In the genomic region with DNA sequence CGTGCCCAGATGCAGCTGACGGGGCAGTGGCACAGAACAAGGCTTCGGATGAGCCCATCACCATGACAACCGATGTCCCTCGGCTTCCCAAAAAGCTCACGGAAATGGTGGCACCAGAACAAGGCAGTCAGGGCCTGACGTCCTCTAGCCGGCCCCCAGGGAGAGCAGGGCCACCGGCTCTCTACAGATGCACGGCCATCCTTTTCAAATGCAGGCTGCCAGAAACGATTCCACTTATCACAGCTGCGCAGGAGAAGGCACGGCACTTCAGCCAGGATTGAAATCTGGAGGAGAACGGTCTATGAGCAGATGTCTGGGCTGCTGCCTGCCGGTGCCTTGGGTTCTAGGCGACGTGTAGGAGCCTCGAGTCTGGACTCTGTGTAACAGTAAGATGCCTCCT, we compare ENCODE assay signal across 18 cellular contexts.
"Had no signal": no experiment of that assay in that cellular context is flagged by ENCODE, and none has a peak within 500 bp of the region (broad histone marks: within the 10 kb centered on the region; RNA-seq: fewer than 3 reads in every experiment).

No MANE protein-coding gene starts in this region.

- H3K27me3 ChIP-seq: cardiac muscle cell, colonic mucosa, suprapubic skin had no signal

- H3K27ac ChIP-seq: cardiac muscle cell, colonic mucosa, skin epidermis, suprapubic skin had no signal

- H3K9me3 Mint-ChIP-seq: activated naive CD8-positive, alpha-beta T cell treated with anti-CD3 and anti-CD28 coated beads, Interleukin-2, amount 50 U/mL, for 24 hours; activated T-helper 17 cell treated with anti-CD3 and anti-CD28 coated beads, Interleukin-2, amount 50 U/mL, for 72 hours; naive thymus-derived CD4-positive, alpha-beta T cell had no signal

- ATAC-seq: activated naive CD8-positive, alpha-beta T cell treated with anti-CD3 and anti-CD28 coated beads, Interleukin-2, amount 50 U/mL, for 24 hours; activated T-helper 17 cell treated with anti-CD3 and anti-CD28 coated beads, Interleukin-2, amount 50 U/mL, for 72 hours; mucosa of descending colon; naive thymus-derived CD4-positive, alpha-beta T cell; stimulated activated naive CD8-positive, alpha-beta T cell treated with anti-CD3 and anti-CD28 coated beads, Interleukin-15, Interleukin-2, amounts not matched to agents 100 U/mL and 50 U/mL, for 24 hours had no signal

- H3K4me1 Mint-ChIP-seq: activated naive CD8-positive, alpha-beta T cell treated with anti-CD3 and anti-CD28 coated beads, Interleukin-2, amount 50 U/mL, for 24 hours had no signal

- H3K4me1 ChIP-seq: colonic mucosa, suprapubic skin had no signal

- H3K27me3 Mint-ChIP-seq: activated T-helper 17 cell treated with anti-CD3 and anti-CD28 coated beads, Interleukin-2, amount 50 U/mL, for 72 hours had no signal

- H3K4me3 Mint-ChIP-seq: activated naive CD8-positive, alpha-beta T cell treated with anti-CD3 and anti-CD28 coated beads, Interleukin-2, amount 50 U/mL, for 24 hours; activated T-helper 17 cell treated with anti-CD3 and anti-CD28 coated beads, Interleukin-2, amount 50 U/mL, for 72 hours; naive thymus-derived CD4-positive, alpha-beta T cell had no signal

- DNase-seq: activated CD4-positive, alpha-beta T cell treated with anti-CD3 and anti-CD28 coated beads for 1 hour; activated CD4-positive, alpha-beta T cell treated with anti-CD3 and anti-CD28 coated beads, Interleukin-2, amount 50 U/mL, for 4 hours; activated naive CD4-positive, alpha-beta T cell treated with Interleukin-2 at 50 U/mL for 16 hours; activated naive CD8-positive, alpha-beta T cell treated with anti-CD3 and anti-CD28 coated beads, Interleukin-2, amount 50 U/mL, for 24 hours; colonic mucosa; foreskin fibroblast; mucosa of descending colon; naive thymus-derived CD4-positive, alpha-beta T cell; right cardiac atrium; stimulated activated CD4-positive, alpha-beta T cell treated with anti-CD3 and anti-CD28 coated beads, Interleukin-4, amount 100 ng/mL, for 4 hours; stimulated activated CD8-positive, alpha-beta memory T cell treated with anti-CD3 and anti-CD28 coated beads, Interleukin-4, amount 100 ng/mL, for 48 hours; stimulated activated naive CD8-positive, alpha-beta T cell treated with anti-CD3 and anti-CD28 coated beads, Interleukin-15, Interleukin-2, amounts not matched to agents 100 U/mL and 50 U/mL, for 24 hours; T-helper 1 cell; trophoblast cell had no signal

- H3K27ac Mint-ChIP-seq: activated naive CD8-positive, alpha-beta T cell treated with anti-CD3 and anti-CD28 coated beads, Interleukin-2, amount 50 U/mL, for 24 hours; activated T-helper 17 cell treated with anti-CD3 and anti-CD28 coated beads, Interleukin-2, amount 50 U/mL, for 72 hours; naive thymus-derived CD4-positive, alpha-beta T cell had no signal
